29 cellular contexts compared by ENCODE assay signal in the genomic region with DNA sequence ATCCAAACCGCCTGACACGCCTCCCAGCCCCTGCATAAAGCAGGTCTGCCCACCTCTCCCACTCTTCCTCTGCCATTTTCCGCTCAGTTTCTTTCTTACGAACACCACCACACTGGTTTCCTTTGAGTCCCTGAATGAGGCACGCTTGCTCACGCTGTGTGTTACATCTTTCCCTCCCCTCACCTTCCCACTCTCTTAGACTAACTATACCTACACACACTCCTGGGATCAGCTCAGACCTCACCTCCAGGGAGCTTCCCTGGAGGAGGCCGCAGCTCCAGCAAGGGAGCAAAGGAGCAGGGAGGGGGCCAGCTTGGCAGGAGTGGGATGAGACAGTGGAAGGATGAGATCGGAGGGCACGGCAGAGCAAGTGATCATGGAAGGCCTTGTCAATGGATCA.
"Had no signal": no experiment of that assay in that cellular context is flagged by ENCODE, and none has a peak within 500 bp of the region (broad histone marks: within the 10 kb centered on the region; RNA-seq: fewer than 3 reads in every experiment).

No MANE protein-coding gene starts in this region.

- H3K27ac ChIP-seq: adrenal gland, body of pancreas, breast epithelium, VCaP had no signal

- H3K27ac Mint-ChIP-seq: activated CD4-positive, alpha-beta T cell treated with anti-CD3 and anti-CD28 coated beads, Interleukin-2, amount 10 ng/mL, durations not matched to agents 24 days and 14 days; activated CD8-positive, alpha-beta T cell treated with anti-CD3 and anti-CD28 coated beads for 36 hours; activated naive CD4-positive, alpha-beta T cell treated with anti-CD3 and anti-CD28 coated beads for 36 hours; activated naive CD4-positive, alpha-beta T cell treated with anti-CD3 and anti-CD28 coated beads, Interleukin-2, amount 50 U/mL, for 72 hours; activated T-cell treated with anti-CD3 and anti-CD28 coated beads, Interleukin-2, amount 50 U/mL, for 24 hours; activated T-helper 1 cell treated with anti-CD3 and anti-CD28 coated beads, Interleukin-12 subunit alpha, Interleukin-12 subunit beta, Interleukin-2, Interleukin-4 antibody, amounts not matched to agents 30 ng/mL and 10 ng/mL and 1 ng/mL, durations not matched to agents 14 hours and 24 hours and 36 hours had no signal

- H3K9me3 ChIP-seq: adrenal gland, body of pancreas, breast epithelium had no signal

- H3K4me1 ChIP-seq: adrenal gland, body of pancreas, breast epithelium had no signal

- FAIRE-seq: astrocyte had no signal

- ATAC-seq: activated CD8-positive, alpha-beta T cell treated with anti-CD3 and anti-CD28 coated beads for 36 hours; activated naive CD4-positive, alpha-beta T cell treated with anti-CD3 and anti-CD28 coated beads, Interleukin-2, amount 50 U/mL, for 72 hours; body of pancreas had no signal

- H3K27me3 Mint-ChIP-seq: activated T-cell treated with anti-CD3 and anti-CD28 coated beads, Interleukin-2, amount 50 U/mL, for 24 hours had no signal

- DNase-seq: activated CD4-positive, alpha-beta T cell treated with anti-CD3 and anti-CD28 coated beads for 1 hour; activated CD4-positive, alpha-beta T cell treated with anti-CD3 and anti-CD28 coated beads, Interleukin-2, amount 10 ng/mL, durations not matched to agents 24 days and 14 days; activated CD4-positive, alpha-beta T cell treated with anti-CD3 and anti-CD28 coated beads, Interleukin-2, amount 50 U/mL, for 4 hours; activated CD4-positive, CD25-positive, alpha-beta regulatory T cell; activated CD8-positive, alpha-beta T cell treated with anti-CD3 and anti-CD28 coated beads for 36 hours; activated gamma-delta T cell treated with Interleukin-2 at 50 U/mL for 16 hours; activated naive CD4-positive, alpha-beta T cell treated with anti-CD3 and anti-CD28 coated beads for 36 hours; activated T-cell treated with anti-CD3 and anti-CD28 coated beads, Interleukin-2, amount 50 U/mL, for 24 hours; adrenal gland; body of pancreas; cerebellar nuclear complex; Karpas-422; NCI-H1105; NCI-H1417 treated with DMSO at 0.1 percent for 48 hours; NCI-H1694; NCI-H1930; NCI-H345; NCI-H524 treated with DMSO at 0.1 percent for 48 hours; OCI-M1; Right ventricle myocardium superior; SW 1271; T-helper 1 cell; T-helper 2 cell; T-helper 9 cell had no signal

- H3K4me3 Mint-ChIP-seq: activated CD4-positive, alpha-beta T cell treated with anti-CD3 and anti-CD28 coated beads, Interleukin-2, amount 10 ng/mL, durations not matched to agents 24 days and 14 days; activated CD8-positive, alpha-beta T cell treated with anti-CD3 and anti-CD28 coated beads for 36 hours; activated naive CD4-positive, alpha-beta T cell treated with anti-CD3 and anti-CD28 coated beads for 36 hours; activated T-cell treated with anti-CD3 and anti-CD28 coated beads, Interleukin-2, amount 50 U/mL, for 24 hours; activated T-helper 1 cell treated with anti-CD3 and anti-CD28 coated beads, Interleukin-12 subunit alpha, Interleukin-12 subunit beta, Interleukin-2, Interleukin-4 antibody, amounts not matched to agents 30 ng/mL and 10 ng/mL and 1 ng/mL, durations not matched to agents 14 hours and 24 hours and 36 hours had no signal

- H3K9me3 Mint-ChIP-seq: activated CD4-positive, alpha-beta T cell treated with anti-CD3 and anti-CD28 coated beads, Interleukin-2, amount 10 ng/mL, durations not matched to agents 24 days and 14 days; activated CD8-positive, alpha-beta T cell treated with anti-CD3 and anti-CD28 coated beads for 36 hours; activated naive CD4-positive, alpha-beta T cell treated with anti-CD3 and anti-CD28 coated beads for 36 hours; activated naive CD4-positive, alpha-beta T cell treated with anti-CD3 and anti-CD28 coated beads, Interleukin-2, amount 50 U/mL, for 72 hours; activated T-cell treated with anti-CD3 and anti-CD28 coated beads, Interleukin-2, amount 50 U/mL, for 24 hours; activated T-helper 1 cell treated with anti-CD3 and anti-CD28 coated beads, Interleukin-12 subunit alpha, Interleukin-12 subunit beta, Interleukin-2, Interleukin-4 antibody, amounts not matched to agents 30 ng/mL and 10 ng/mL and 1 ng/mL, durations not matched to agents 14 hours and 24 hours and 36 hours had no signal

- H3K36me3 Mint-ChIP-seq: activated naive CD4-positive, alpha-beta T cell treated with anti-CD3 and anti-CD28 coated beads, Interleukin-2, amount 50 U/mL, for 72 hours had no signal

- H3K4me1 Mint-ChIP-seq: activated CD4-positive, alpha-beta T cell treated with anti-CD3 and anti-CD28 coated beads, Interleukin-2, amount 10 ng/mL, durations not matched to agents 24 days and 14 days had no signal

- H3K27me3 ChIP-seq: adrenal gland, body of pancreas, breast epithelium had no signal

- H3K4me3 ChIP-seq: adrenal gland, body of pancreas, breast epithelium had no signal

- H3K36me3 ChIP-seq: adrenal gland, breast epithelium had no signal
